18 cellular contexts compared by ENCODE assay signal in genomic region chr7:144404911-144405310, GRCh38. TPM values are rescaled to one million over a fixed set of nuclear protein-coding genes. Genes with fewer than 3 reads are reported as not detected.
DNase-seq lines count a peak whose midpoint lies in the region; ATAC-seq, FAIRE-seq and TF ChIP-seq lines count a peak whose summit lies in the region.
"Had no signal": no experiment of that assay in that cellular context is flagged by ENCODE, and none has a peak within 500 bp of the region (broad histone marks: within the 10 kb centered on the region; RNA-seq: fewer than 3 reads in every experiment).

No MANE protein-coding gene starts in this region.

- H3K36me3 Mint-ChIP-seq in nephron progenitor cell (ENCODE audit: low read depth): no peaks in the 10 kb centered on the region

- POLR2A ChIA-PET in A673 (lab: Charles Lee; ENCODE audit: low non-redundant PET): no interaction called here

- no peak overlapping the region for H3K4me3 ChIP-seq in right atrium auricular region
- H3K4me3 ChIP-seq in ascending aorta: no peak overlapping the region
- H3K4me3 ChIP-seq in A673 (ENCODE audit: low read depth, low read length, poor library complexity, severe bottlenecking): no peak overlapping the region
- no peak overlapping the region for H3K4me3 ChIP-seq in kidney (ENCODE audit: low read length in 2 of 2)

- H3K27ac ChIP-seq in right atrium auricular region (no peak overlapping the region), ascending aorta (no peak overlapping the region), A673 (ENCODE audit: low read depth, low read length, poor library complexity, severe bottlenecking) (no peak overlapping the region), kidney (ENCODE audit: low read depth in 2 of 2, low read length in 2 of 2) (no peak overlapping the region)
- H3K27ac ChIP-seq: 22Rv1, HL-60 had no signal

- BruUV-seq in A673 (replicated peaks; lab: Mats Ljungman, UMichigan): no TSS peak

- CTCF ChIA-PET in A673 (lab: Charles Lee): no interaction called here

- no peaks in the 10 kb centered on the region for H3K9me3 Mint-ChIP-seq in nephron progenitor cell
- H3K9me3 Mint-ChIP-seq: CD4-positive, alpha-beta T cell had no signal

- TF ChIP-seq CTCF in right atrium auricular region (IDR thresholded peaks at IDR 0.05) (no peak), nephron progenitor cell (IDR thresholded peaks at IDR 0.05) (no peak), ascending aorta (IDR thresholded peaks at IDR 0.05) (no peak), A673 (conservative IDR thresholded peaks at IDR 0.05; ENCODE audit: low read depth, low read length) (no peak), kidney (IDR thresholded peaks at IDR 0.05; ENCODE audit: borderline replicate concordance, extremely low read depth, insufficient read depth) (no peak)

- no peaks in the 10 kb centered on the region for H3K4me1 ChIP-seq in right atrium auricular region
- no peaks in the 10 kb centered on the region for H3K4me1 ChIP-seq in ascending aorta
- H3K4me1 ChIP-seq in A673 (ENCODE audit: insufficient read depth, low read length, poor library complexity, severe bottlenecking): no peaks in the 10 kb centered on the region
- H3K4me1 ChIP-seq in kidney (ENCODE audit: control insufficient read depth in 1 of 2, insufficient read depth in 1 of 2, low read depth in 1 of 2, low read length in 2 of 2): no peaks in the 10 kb centered on the region

- intact Hi-C loops in Right ventricle myocardium inferior (cut with DNase I) (no loop called here), ascending aorta (cut with DNase I) (no loop called here), A673 (cut with micrococcal nuclease; ENCODE audit: unreplicated experiment) (no loop called here), kidney (cut with DNase I) (loop anchor here (5.0 kb wide), 1 partner anchor 233 kb away; no protein-coding TSS in a partner anchor)

- H3K4me3 Mint-ChIP-seq in nephron progenitor cell: no peak overlapping the region
- H3K4me3 Mint-ChIP-seq: CD4-positive, alpha-beta T cell; HFFc6 had no signal

- no peaks in the 10 kb centered on the region for H3K27me3 ChIP-seq in right atrium auricular region
- H3K27me3 ChIP-seq in ascending aorta: no peaks in the 10 kb centered on the region
- no peaks in the 10 kb centered on the region for H3K27me3 ChIP-seq in A673 (replicated peaks; ENCODE audit: insufficient read depth, low read depth, low read length, poor library complexity)

- H3K27me3 Mint-ChIP-seq in nephron progenitor cell (ENCODE audit: low read depth, poor library complexity): peaks cover 15% of the 10 kb centered on the region

- H3K9me3 ChIP-seq in right atrium auricular region (no peaks in the 10 kb centered on the region), ascending aorta (no peaks in the 10 kb centered on the region), A673 (ENCODE audit: low read depth, low read length, poor library complexity, severe bottlenecking) (no peaks in the 10 kb centered on the region), kidney (ENCODE audit: control insufficient read depth in 1 of 2, low read length in 2 of 2) (no peaks in the 10 kb centered on the region)

- peak; percentile 9 for DNase-seq in right atrium auricular region (ENCODE audit: low spot score)
- DNase-seq in Right ventricle myocardium inferior (ENCODE audit: missing footprints): no peak
- no peak for DNase-seq in nephron progenitor cell
- DNase-seq in ascending aorta (ENCODE audit: low spot score in 2 of 2): no peak
- DNase-seq in A673 (ENCODE audit: low spot score): no peak
- DNase-seq in kidney: no peak
- DNase-seq: C1 segment of cervical spinal cord; Calu3; CD4-positive, alpha-beta T cell; DMS 273 treated with DMSO at 0.1 percent for 48 hours; HCEC 1CT; HFFc6 had no signal

- H3K36me3 ChIP-seq in right atrium auricular region (no peaks in the 10 kb centered on the region), ascending aorta (no peaks in the 10 kb centered on the region), A673 (ENCODE audit: insufficient read depth, low read length, poor library complexity, severe bottlenecking) (no peaks in the 10 kb centered on the region), kidney (ENCODE audit: control insufficient read depth in 1 of 2, insufficient read depth in 2 of 2, low read length in 2 of 2) (no peaks in the 10 kb centered on the region)

- no peak overlapping the region for H3K9ac ChIP-seq in kidney (ENCODE audit: low read length in 2 of 2)

- ATAC-seq in Right ventricle myocardium inferior: no peak

- FAIRE-seq in endometrium (lab: Jason Lieb, UNC) (peak; percentile 8), kidney (lab: Jason Lieb, UNC) (no peak)
- FAIRE-seq: G401.6 had no signal

- H3K27ac Mint-ChIP-seq in nephron progenitor cell: peak overlapping the region; percentile 77
- H3K27ac Mint-ChIP-seq: CD4-positive, alpha-beta T cell; HFFc6 had no signal

- peaks cover 50% of the 10 kb centered on the region for H3K4me1 Mint-ChIP-seq in nephron progenitor cell

RNA-seq across cellular contexts. Expression of gene NOBOX, which starts 1.4 kb away (rescaled TPM):
- not detected for total RNA-seq in right atrium auricular region
- total RNA-seq in Right ventricle myocardium inferior: not detected
- total RNA-seq in ascending aorta: not detected
- total RNA-seq in A673 (2021): not detected in 2 replicates
- not detected for total RNA-seq in kidney
- not detected for polyA plus RNA-seq in kidney (ENCODE audit: insufficient read depth, low read depth, low replicate concordance)
- total RNA-seq: Calu3; CD4-positive, alpha-beta T cell; Daoy; H4; HFFc6 had no signal

RNA-seq across cellular contexts. Expression of gene ARHGEF5, which starts 49.7 kb away (rescaled TPM):
- total RNA-seq in right atrium auricular region (1 to 10 TPM; 4.7 to 5.0 TPM), Right ventricle myocardium inferior (2.4 TPM), ascending aorta (3.5 TPM), A673 (2021) (9.3 and 9.5 TPM in 2 replicates), kidney (43.5 TPM)
- 15.2 TPM for polyA plus RNA-seq in kidney (ENCODE audit: insufficient read depth, low read depth, low replicate concordance)
- total RNA-seq: HFFc6 had no signal
